1 cellular context compared by ENCODE assay signal in the genomic region with DNA sequence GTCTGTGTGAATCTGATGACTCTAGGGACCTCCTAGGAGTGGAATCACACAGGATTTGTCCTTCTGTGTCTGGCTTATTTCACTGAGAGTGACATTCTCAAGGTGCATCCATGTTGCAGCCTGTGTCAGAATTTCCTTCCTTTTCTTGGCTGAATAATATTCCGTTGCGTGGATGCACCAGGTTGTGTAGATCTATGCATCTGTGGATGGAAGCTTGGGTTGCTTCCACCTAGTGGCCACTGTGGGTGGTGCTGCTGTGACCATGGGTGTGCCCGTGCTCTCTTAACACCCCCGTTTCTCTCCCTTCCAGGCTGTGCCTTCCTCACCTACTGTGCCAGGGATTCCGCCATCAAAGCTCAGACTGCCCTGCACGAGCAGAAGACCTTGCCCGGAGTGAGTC.
A peak's percentile ranks its signal among the peaks of the same experiment; 100 is the strongest.
TF ChIP-seq lines count a peak whose summit lies in the region.

No MANE protein-coding gene starts in this region.

TF ChIP-seq in HEK293, 187 proteins besides CTCF, POLR2A, EP300 and RAD21 (continued from another document):
- TF ChIP-seq, protein P1, sequence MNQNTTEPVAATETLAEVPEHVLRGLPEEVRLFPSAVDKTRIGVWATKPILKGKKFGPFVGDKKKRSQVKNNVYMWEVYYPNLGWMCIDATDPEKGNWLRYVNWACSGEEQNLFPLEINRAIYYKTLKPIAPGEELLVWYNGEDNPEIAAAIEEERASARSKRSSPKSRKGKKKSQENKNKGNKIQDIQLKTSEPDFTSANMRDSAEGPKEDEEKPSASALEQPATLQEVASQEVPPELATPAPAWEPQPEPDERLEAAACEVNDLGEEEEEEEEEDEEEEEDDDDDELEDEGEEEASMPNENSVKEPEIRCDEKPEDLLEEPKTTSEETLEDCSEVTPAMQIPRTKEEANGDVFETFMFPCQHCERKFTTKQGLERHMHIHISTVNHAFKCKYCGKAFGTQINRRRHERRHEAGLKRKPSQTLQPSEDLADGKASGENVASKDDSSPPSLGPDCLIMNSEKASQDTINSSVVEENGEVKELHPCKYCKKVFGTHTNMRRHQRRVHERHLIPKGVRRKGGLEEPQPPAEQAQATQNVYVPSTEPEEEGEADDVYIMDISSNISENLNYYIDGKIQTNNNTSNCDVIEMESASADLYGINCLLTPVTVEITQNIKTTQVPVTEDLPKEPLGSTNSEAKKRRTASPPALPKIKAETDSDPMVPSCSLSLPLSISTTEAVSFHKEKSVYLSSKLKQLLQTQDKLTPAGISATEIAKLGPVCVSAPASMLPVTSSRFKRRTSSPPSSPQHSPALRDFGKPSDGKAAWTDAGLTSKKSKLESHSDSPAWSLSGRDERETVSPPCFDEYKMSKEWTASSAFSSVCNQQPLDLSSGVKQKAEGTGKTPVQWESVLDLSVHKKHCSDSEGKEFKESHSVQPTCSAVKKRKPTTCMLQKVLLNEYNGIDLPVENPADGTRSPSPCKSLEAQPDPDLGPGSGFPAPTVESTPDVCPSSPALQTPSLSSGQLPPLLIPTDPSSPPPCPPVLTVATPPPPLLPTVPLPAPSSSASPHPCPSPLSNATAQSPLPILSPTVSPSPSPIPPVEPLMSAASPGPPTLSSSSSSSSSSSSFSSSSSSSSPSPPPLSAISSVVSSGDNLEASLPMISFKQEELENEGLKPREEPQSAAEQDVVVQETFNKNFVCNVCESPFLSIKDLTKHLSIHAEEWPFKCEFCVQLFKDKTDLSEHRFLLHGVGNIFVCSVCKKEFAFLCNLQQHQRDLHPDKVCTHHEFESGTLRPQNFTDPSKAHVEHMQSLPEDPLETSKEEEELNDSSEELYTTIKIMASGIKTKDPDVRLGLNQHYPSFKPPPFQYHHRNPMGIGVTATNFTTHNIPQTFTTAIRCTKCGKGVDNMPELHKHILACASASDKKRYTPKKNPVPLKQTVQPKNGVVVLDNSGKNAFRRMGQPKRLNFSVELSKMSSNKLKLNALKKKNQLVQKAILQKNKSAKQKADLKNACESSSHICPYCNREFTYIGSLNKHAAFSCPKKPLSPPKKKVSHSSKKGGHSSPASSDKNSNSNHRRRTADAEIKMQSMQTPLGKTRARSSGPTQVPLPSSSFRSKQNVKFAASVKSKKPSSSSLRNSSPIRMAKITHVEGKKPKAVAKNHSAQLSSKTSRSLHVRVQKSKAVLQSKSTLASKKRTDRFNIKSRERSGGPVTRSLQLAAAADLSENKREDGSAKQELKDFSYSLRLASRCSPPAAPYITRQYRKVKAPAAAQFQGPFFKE (tag by site-specific recombination; IDR thresholded peaks at IDR 0.05; ENCODE audit: borderline replicate concordance): no peak
- TF ChIP-seq SP3 (tag by site-specific recombination; IDR thresholded peaks at IDR 0.05) (no peak), ZNF155 (tag by site-specific recombination; IDR thresholded peaks at IDR 0.05) (no peak), ZNF146 (tag by site-specific recombination; IDR thresholded peaks at IDR 0.05) (peak; percentile 100), ZNF555 (tag by site-specific recombination; conservative IDR thresholded peaks at IDR 0.05) (no peak), ZBTB1 (tag by site-specific recombination; IDR thresholded peaks at IDR 0.05) (no peak), MEIS1 (CRISPR knock-in tag; IDR thresholded peaks at IDR 0.05; ENCODE audit: borderline replicate concordance) (no peak)
- TF ChIP-seq, protein P2, sequence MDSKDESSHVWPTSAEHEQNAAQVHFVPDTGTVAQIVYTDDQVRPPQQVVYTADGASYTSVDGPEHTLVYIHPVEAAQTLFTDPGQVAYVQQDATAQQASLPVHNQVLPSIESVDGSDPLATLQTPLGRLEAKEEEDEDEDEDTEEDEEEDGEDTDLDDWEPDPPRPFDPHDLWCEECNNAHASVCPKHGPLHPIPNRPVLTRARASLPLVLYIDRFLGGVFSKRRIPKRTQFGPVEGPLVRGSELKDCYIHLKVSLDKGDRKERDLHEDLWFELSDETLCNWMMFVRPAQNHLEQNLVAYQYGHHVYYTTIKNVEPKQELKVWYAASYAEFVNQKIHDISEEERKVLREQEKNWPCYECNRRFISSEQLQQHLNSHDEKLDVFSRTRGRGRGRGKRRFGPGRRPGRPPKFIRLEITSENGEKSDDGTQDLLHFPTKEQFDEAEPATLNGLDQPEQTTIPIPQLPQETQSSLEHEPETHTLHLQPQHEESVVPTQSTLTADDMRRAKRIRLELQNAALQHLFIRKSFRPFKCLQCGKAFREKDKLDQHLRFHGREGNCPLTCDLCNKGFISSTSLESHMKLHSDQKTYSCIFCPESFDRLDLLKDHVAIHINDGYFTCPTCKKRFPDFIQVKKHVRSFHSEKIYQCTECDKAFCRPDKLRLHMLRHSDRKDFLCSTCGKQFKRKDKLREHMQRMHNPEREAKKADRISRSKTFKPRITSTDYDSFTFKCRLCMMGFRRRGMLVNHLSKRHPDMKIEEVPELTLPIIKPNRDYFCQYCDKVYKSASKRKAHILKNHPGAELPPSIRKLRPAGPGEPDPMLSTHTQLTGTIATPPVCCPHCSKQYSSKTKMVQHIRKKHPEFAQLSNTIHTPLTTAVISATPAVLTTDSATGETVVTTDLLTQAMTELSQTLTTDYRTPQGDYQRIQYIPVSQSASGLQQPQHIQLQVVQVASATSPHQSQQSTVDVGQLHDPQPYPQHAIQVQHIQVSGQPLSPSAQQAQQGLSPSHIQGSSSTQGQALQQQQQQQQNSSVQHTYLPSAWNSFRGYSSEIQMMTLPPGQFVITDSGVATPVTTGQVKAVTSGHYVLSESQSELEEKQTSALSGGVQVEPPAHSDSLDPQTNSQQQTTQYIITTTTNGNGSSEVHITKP (tag by site-specific recombination; IDR thresholded peaks at IDR 0.05): no peak
- TF ChIP-seq, protein P3, sequence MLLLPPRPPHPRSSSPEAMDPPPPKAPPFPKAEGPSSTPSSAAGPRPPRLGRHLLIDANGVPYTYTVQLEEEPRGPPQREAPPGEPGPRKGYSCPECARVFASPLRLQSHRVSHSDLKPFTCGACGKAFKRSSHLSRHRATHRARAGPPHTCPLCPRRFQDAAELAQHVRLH (tag by site-specific recombination; IDR thresholded peaks at IDR 0.05): peak; percentile 62; the same call in 1 of the 2 replicates
- TF ChIP-seq, protein P4, sequence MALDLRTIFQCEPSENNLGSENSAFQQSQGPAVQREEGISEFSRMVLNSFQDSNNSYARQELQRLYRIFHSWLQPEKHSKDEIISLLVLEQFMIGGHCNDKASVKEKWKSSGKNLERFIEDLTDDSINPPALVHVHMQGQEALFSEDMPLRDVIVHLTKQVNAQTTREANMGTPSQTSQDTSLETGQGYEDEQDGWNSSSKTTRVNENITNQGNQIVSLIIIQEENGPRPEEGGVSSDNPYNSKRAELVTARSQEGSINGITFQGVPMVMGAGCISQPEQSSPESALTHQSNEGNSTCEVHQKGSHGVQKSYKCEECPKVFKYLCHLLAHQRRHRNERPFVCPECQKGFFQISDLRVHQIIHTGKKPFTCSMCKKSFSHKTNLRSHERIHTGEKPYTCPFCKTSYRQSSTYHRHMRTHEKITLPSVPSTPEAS (tag by site-specific recombination; IDR thresholded peaks at IDR 0.05): no peak
